ENCODE assay signal across 8 cellular contexts in the genomic region with DNA sequence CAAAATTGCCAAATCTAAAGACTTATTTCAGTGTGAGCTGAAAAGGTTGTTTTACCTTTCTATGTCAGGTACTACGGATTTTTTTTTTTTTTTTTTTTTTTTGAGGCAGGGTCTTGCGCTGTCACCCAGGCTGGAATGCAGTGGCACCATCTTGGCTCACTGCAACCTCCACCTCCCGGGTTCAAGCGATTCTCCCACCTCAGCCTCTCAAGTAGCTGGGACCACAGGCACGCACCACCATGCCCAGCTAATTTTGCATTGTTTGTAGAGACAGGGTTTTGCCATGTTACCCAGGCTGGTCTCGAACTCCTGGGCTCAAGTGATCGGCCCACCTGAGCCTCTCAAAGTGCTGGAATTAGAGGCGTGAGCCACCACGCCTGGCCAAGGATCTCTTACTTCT. TPM values are rescaled to one million over a fixed set of nuclear protein-coding genes. Genes with fewer than 3 reads are reported as not detected.
DNase-seq lines count a peak whose midpoint lies in the region; ATAC-seq, FAIRE-seq and TF ChIP-seq lines count a peak whose summit lies in the region.
"Not testable (repeated sequence)": the region's sequence is repeated elsewhere in the genome, so short reads cannot be mapped to it uniquely, and the experiment has no call there.

No MANE protein-coding gene starts in this region.

- not testable (repeated sequence) for TF ChIP-seq EP300 in H1 (IDR thresholded peaks at IDR 0.05; ENCODE audit: borderline replicate concordance in 1 of 2, low read depth in 2 of 2, low read length in 2 of 2)

- not testable (repeated sequence) for H3K23ac ChIP-seq in H1 (ENCODE audit: insufficient read length)

- peaks cover 58% of the 10 kb centered on the region for H3K4me1 Mint-ChIP-seq in activated naive CD8-positive, alpha-beta T cell (ENCODE audit: low read depth)
- H3K4me1 Mint-ChIP-seq in neural crest cell: peaks cover 35% of the 10 kb centered on the region

- not testable (repeated sequence) for FAIRE-seq in H1 (lab: Jason Lieb, UNC)

- TF ChIP-seq RAD21 in H1 (IDR thresholded peaks at IDR 0.05 in 1 of 2, conservative IDR thresholded peaks at IDR 0.05 in 1 of 2; ENCODE audit: low read depth in 2 of 2, low read length in 2 of 2): not testable (repeated sequence)

- WGBS in H1 (ENCODE audit: extremely low coverage in 1 of 2, insufficient coverage in 1 of 2, insufficient read length in 1 of 2, insufficient replicate concordance in 2 of 2, low coverage in 1 of 2, low lambda C conversion rate in 2 of 2, missing lambda C conversion rate in 1 of 2), 2 experiments: 87% methylated on average over 8 of the region's 9 CpGs; no CpG with 5 or more reads in 1 of the 2 experiments

- H3K27me3 ChIP-seq in DND-41 (ENCODE audit: insufficient read depth, low read length, poor library complexity); H1 (replicated peaks in 1 of 4; ENCODE audit: control insufficient read depth in 3 of 4, extremely low read depth in 1 of 4, insufficient read depth in 3 of 4, low read length in 3 of 4); iPS-18a (ENCODE audit: control insufficient read depth, insufficient read depth, low read length); thoracic aorta (replicated peaks; ENCODE audit: insufficient read depth): not testable (repeated sequence)

- not testable (repeated sequence) for H3K14ac ChIP-seq in H1 (ENCODE audit: insufficient read length)

- CTCF ChIA-PET in H1 (lab: Charles Lee; ENCODE audit: partially characterized antibody): interaction anchor here (1.2 to 2.1 kb wide), 3 partner anchors 16 to 23 kb away, joined by 3 to 9 read pairs (median 3); no protein-coding TSS in a partner anchor

- H3K27ac Mint-ChIP-seq in activated naive CD8-positive, alpha-beta T cell: peak overlapping the region; percentile 18
- not testable (repeated sequence) for H3K27ac Mint-ChIP-seq in neural crest cell (ENCODE audit: unreplicated experiment)

- not testable (repeated sequence) for H2AFZ ChIP-seq in DND-41 (ENCODE audit: low read depth, low read length); H1 (ENCODE audit: low read length)

- not testable (repeated sequence) for H2BK12ac ChIP-seq in H1 (ENCODE audit: low read depth, low read length)

- H3K23me2 ChIP-seq in H1 (ENCODE audit: low read depth, low read length): peaks cover 12% of the 10 kb centered on the region

- POLR2A ChIA-PET in H1 (lab: Charles Lee; ENCODE audit: partially characterized antibody): interaction anchor here (0.5 to 8.8 kb wide), 3 partner anchors 9 to 394 kb away, joined by 3 to 103 read pairs (median 8); a partner anchor contains a TSS

- H4K5ac ChIP-seq in H1 (ENCODE audit: insufficient read length, low read depth, low read length): not testable (repeated sequence)

- peaks cover 77% of the 10 kb centered on the region for H3K79me2 ChIP-seq in DND-41 (ENCODE audit: insufficient read depth, low read length)
- H3K79me2 ChIP-seq in H1 (ENCODE audit: control insufficient read depth in 1 of 2, insufficient read depth in 2 of 2, low read length in 2 of 2): peaks cover 12 to 64% of the 10 kb centered on the region in 2 experiments

- H4K8ac ChIP-seq in H1 (ENCODE audit: extremely low read depth, insufficient read depth, low read length): not testable (repeated sequence)

- H2AK5ac ChIP-seq in H1 (ENCODE audit: low read depth, low read length): not testable (repeated sequence)

- H2BK120ac ChIP-seq in H1 (replicated peaks; ENCODE audit: low read depth, low read length): not testable (repeated sequence)

- H2BK20ac ChIP-seq in H1 (ENCODE audit: low read length): not testable (repeated sequence)

- H2BK5ac ChIP-seq in H1 (ENCODE audit: low read depth, low read length): not testable (repeated sequence)

- peaks cover 36% of the 10 kb centered on the region for H4K20me1 ChIP-seq in DND-41 (ENCODE audit: insufficient read depth, low read length)
- not testable (repeated sequence) for H4K20me1 ChIP-seq in H1 (replicated peaks in 1 of 2; ENCODE audit: control insufficient read depth in 1 of 2, insufficient read depth in 2 of 2, low read length in 2 of 2)

- H3K4me3 ChIP-seq in DND-41 (ENCODE audit: low read depth in 1 of 2, low read length in 2 of 2) (peak overlapping the region; percentile 78 to 83; a peak in 3 of 4 replicates), WI38 (ENCODE audit: low read depth, low read length) (peak overlapping the region; percentile 97), H1 (ENCODE audit: extremely low read depth in 1 of 4, insufficient read depth in 2 of 4, low read depth in 3 of 4, low read length in 4 of 4) (peak overlapping the region in 3 of 4 experiments; percentile 8 to 100 (median 96); a peak in 4 of 8 replicates), iPS-18a (ENCODE audit: low read length) (peak overlapping the region; percentile 96), thoracic aorta (peak overlapping the region; percentile 75)

- not testable (repeated sequence) for H3K9me3 Mint-ChIP-seq in activated naive CD8-positive, alpha-beta T cell (ENCODE audit: low read depth); neural crest cell

- H3K27me3 Mint-ChIP-seq in activated naive CD8-positive, alpha-beta T cell; neural crest cell (ENCODE audit: low read depth): not testable (repeated sequence)

- H4K91ac ChIP-seq in H1 (replicated peaks; ENCODE audit: insufficient read length, low read length): not testable (repeated sequence)

- H3K36me3 ChIP-seq in DND-41 (ENCODE audit: insufficient read depth, low read length) (peaks cover 36% of the 10 kb centered on the region), KOPT-K1 (ENCODE audit: insufficient read depth, low read length) (peaks cover 47% of the 10 kb centered on the region), H1 (ENCODE audit: control insufficient read depth in 2 of 4, insufficient read depth in 4 of 4, low read length in 3 of 4) (peaks cover 0 to 23% (median 7%) of the 10 kb centered on the region in 4 experiments; a peak in 5 of 8 replicates), iPS-18a (ENCODE audit: control insufficient read depth, low read depth, low read length) (peaks cover 20% of the 10 kb centered on the region), thoracic aorta (peaks cover 10% of the 10 kb centered on the region)

- TF ChIP-seq CTCF in DND-41 (IDR thresholded peaks at IDR 0.05; ENCODE audit: borderline replicate concordance, extremely low read depth, low read length, poor library complexity, severe bottlenecking); WI38 (IDR thresholded peaks at IDR 0.05; ENCODE audit: low read depth, low read length); H1 (IDR thresholded peaks at IDR 0.05; ENCODE audit: control extremely low read depth in 1 of 3, insufficient read depth in 1 of 3, low read depth in 1 of 3, low read length in 3 of 3); neural crest cell (conservative IDR thresholded peaks at IDR 0.05); thoracic aorta (IDR thresholded peaks at IDR 0.05): not testable (repeated sequence)

- TF ChIP-seq POLR2A in H1 (IDR thresholded peaks at IDR 0.05; ENCODE audit: control extremely low read depth in 1 of 2, low read depth in 2 of 2, low read length in 2 of 2): not testable (repeated sequence)

- peak overlapping the region; percentile 86; the same call in 1 of the 2 replicates for H3K27ac ChIP-seq in DND-41 (ENCODE audit: low read length)
- peak overlapping the region; percentile 70 for H3K27ac ChIP-seq in KOPT-K1 (ENCODE audit: low read depth, low read length, poor library complexity, severe bottlenecking)
- not testable (repeated sequence) for H3K27ac ChIP-seq in H1 (ENCODE audit: low read depth, low read length); iPS-18a (ENCODE audit: low read length)
- peak overlapping the region; percentile 14 to 21 for H3K27ac ChIP-seq in thoracic aorta

- H3K4me1 ChIP-seq in DND-41 (ENCODE audit: insufficient read depth, low read length) (peaks cover 51% of the 10 kb centered on the region), thoracic aorta (ENCODE audit: control insufficient read depth in 1 of 2, low read depth in 2 of 2) (peaks cover 35 to 40% of the 10 kb centered on the region in 2 donors)
- H3K4me1 ChIP-seq in H1 (replicated peaks in 1 of 4; ENCODE audit: control insufficient read depth in 3 of 4, insufficient read depth in 4 of 4, low read length in 3 of 4); iPS-18a (ENCODE audit: control insufficient read depth, low read depth, low read length): not testable (repeated sequence)

- H2BK15ac ChIP-seq in H1 (ENCODE audit: low read length): not testable (repeated sequence)

- not testable (repeated sequence) for H3K9me3 ChIP-seq in DND-41 (ENCODE audit: insufficient read depth, low read length, severe bottlenecking); KOPT-K1 (ENCODE audit: insufficient read depth, low read length, poor library complexity, severe bottlenecking); H1 (ENCODE audit: insufficient read depth in 2 of 2, low read depth in 1 of 2, low read length in 1 of 2); iPS-18a (ENCODE audit: control insufficient read depth, low read depth, low read length); thoracic aorta

- H3K4me3 Mint-ChIP-seq in activated naive CD8-positive, alpha-beta T cell: peak overlapping the region; percentile 100
- H3K4me3 Mint-ChIP-seq in neural crest cell: peak overlapping the region; percentile 96

- H3K79me1 ChIP-seq in H1 (ENCODE audit: low read depth, low read length): not testable (repeated sequence)

- H3K4ac ChIP-seq in H1 (replicated peaks; ENCODE audit: insufficient read length, low read depth, low read length): not testable (repeated sequence)

- not testable (repeated sequence) for ATAC-seq in DND-41 (ENCODE audit: insufficient read depth, low read depth); thoracic aorta (ENCODE audit: insufficient number of reproducible peaks, low FRiP score, low read depth)

- peaks cover 13% of the 10 kb centered on the region for H3K36me3 Mint-ChIP-seq in activated naive CD8-positive, alpha-beta T cell
- not testable (repeated sequence) for H3K36me3 Mint-ChIP-seq in neural crest cell (ENCODE audit: low read depth)

- H3K56ac ChIP-seq in H1 (replicated peaks; ENCODE audit: insufficient read length, low read depth, low read length): not testable (repeated sequence)

- H3K9ac ChIP-seq in DND-41 (ENCODE audit: low read depth, low read length): peak overlapping the region; percentile 73
- H3K9ac ChIP-seq in H1 (replicated peaks in 1 of 4; ENCODE audit: extremely low read depth in 1 of 4, low read depth in 3 of 4, low read length in 3 of 4); iPS-18a (ENCODE audit: low read length): not testable (repeated sequence)

- H3K18ac ChIP-seq in H1 (ENCODE audit: extremely low read depth, low read length): not testable (repeated sequence)

- DNase-seq in DND-41; H1 (ENCODE audit: low read depth in 1 of 2, low spot score in 2 of 2); neural crest cell (ENCODE audit: low read depth, low spot score); thoracic aorta (ENCODE audit: low spot score): not testable (repeated sequence)

- H3K4me2 ChIP-seq in DND-41 (ENCODE audit: insufficient read depth, low read length) (peak overlapping the region; percentile 85), H1 (ENCODE audit: insufficient read depth in 1 of 2, low read depth in 2 of 2, low read length in 2 of 2) (peak overlapping the region; percentile 86 to 99; a peak in 3 of 4 replicates)

RNA-seq across cellular contexts. Expression of a gene that starts 1.7 kb away (rescaled TPM):
- total RNA-seq in H1 (2021; fragmentation: NEBNext Ultra II Directional; extraction: Animal tissue kit (Norgen Biotek cat#: 25700)): 24.0 and 26.5 TPM in 2 replicates
- polyA plus RNA-seq in H1 (2011; rRNA removed): 3.0 and 4.5 TPM in 2 replicates
- polyA plus RNA-seq in H1 (2011; cell fraction: cytosol; rRNA removed): 6.8 TPM
- 12.7 TPM for polyA plus RNA-seq in H1 (2011; cell fraction: nucleus; rRNA removed)
- polyA plus RNA-seq in H1 (2012, experiment 1 of 2): 10.4 to 18.3 TPM (median 12.7 TPM) in 4 replicates
- polyA plus RNA-seq in H1 (2012, experiment 2 of 2): 2.2 TPM
- polyA plus RNA-seq in H1 (2013, experiment 1 of 2): 22.0 TPM
- polyA plus RNA-seq in H1 (2013, experiment 2 of 2): 20.6 TPM
- polyA minus RNA-seq in H1 (2011; rRNA and poly(A)+ RNA removed): 10.5 and 13.7 TPM in 2 replicates
- 5.1 TPM for polyA minus RNA-seq in H1 (2011; cell fraction: cytosol; rRNA and poly(A)+ RNA removed)
- polyA minus RNA-seq in H1 (2011; cell fraction: nucleus; rRNA and poly(A)+ RNA removed): 42.0 TPM
- 22.5 and 23.2 TPM in 2 replicates for total RNA-seq in neural crest cell
- total RNA-seq in thoracic aorta: 10 to 100 TPM; 17.9 to 22.6 TPM

RNA-seq across cellular contexts. Expression of a gene that starts 17.9 kb away (rescaled TPM):
- 53.4 and 55.1 TPM in 2 replicates for total RNA-seq in H1 (2021; fragmentation: NEBNext Ultra II Directional; extraction: Animal tissue kit (Norgen Biotek cat#: 25700))
- polyA plus RNA-seq in H1 (2011; rRNA removed): 11.4 and 13.7 TPM in 2 replicates
- 18.9 TPM for polyA plus RNA-seq in H1 (2011; cell fraction: cytosol; rRNA removed)
- polyA plus RNA-seq in H1 (2011; cell fraction: nucleus; rRNA removed): 7.8 TPM
- polyA plus RNA-seq in H1 (2012, experiment 1 of 2): 19.7 to 31.0 TPM (median 22.5 TPM) in 4 replicates
- polyA plus RNA-seq in H1 (2012, experiment 2 of 2): 5.4 TPM
- polyA plus RNA-seq in H1 (2013, experiment 1 of 2): 38.1 TPM
- 37.1 TPM for polyA plus RNA-seq in H1 (2013, experiment 2 of 2)
- polyA minus RNA-seq in H1 (2011; rRNA and poly(A)+ RNA removed): 15.6 and 22.6 TPM in 2 replicates
- 19.2 TPM for polyA minus RNA-seq in H1 (2011; cell fraction: cytosol; rRNA and poly(A)+ RNA removed)
- 28.8 TPM for polyA minus RNA-seq in H1 (2011; cell fraction: nucleus; rRNA and poly(A)+ RNA removed)
- total RNA-seq in neural crest cell (56.3 TPM in 2 replicates), thoracic aorta (10 to 100 TPM in 1 of 2 donors, 1 to 10 TPM in 1; 6.2 to 10.7 TPM)
